9 cellular contexts compared by ENCODE assay signal in the genomic region with DNA sequence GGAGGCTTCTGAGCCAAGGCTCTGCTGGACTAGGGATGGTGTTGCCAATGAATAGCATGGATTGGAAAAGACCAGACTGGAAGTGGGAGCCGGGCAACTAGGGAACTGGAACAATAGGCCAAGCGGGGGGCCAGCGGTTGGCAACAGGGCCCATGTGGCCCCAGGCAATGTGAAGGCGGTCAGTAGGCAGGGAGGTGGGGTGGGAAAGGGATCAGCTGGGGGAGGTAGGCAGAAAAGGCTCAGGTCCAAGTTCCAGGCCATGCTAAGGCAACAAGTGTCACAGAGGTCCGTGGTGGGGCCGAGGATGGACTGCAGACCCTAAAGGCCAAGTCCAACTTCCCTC. TPM values are rescaled to one million over a fixed set of nuclear protein-coding genes. Genes with fewer than 3 reads are reported as not detected.
DNase-seq lines count a peak whose midpoint lies in the region; ATAC-seq and TF ChIP-seq lines count a peak whose summit lies in the region.
"Had no signal": no experiment of that assay in that cellular context is flagged by ENCODE, and none has a peak within 500 bp of the region (broad histone marks: within the 10 kb centered on the region; RNA-seq: fewer than 3 reads in every experiment).

No MANE protein-coding gene starts in this region.

- intact Hi-C loops in adrenal gland (cut with DNase I) = no loop called here
- intact Hi-C loops in spleen (cut with DNase I; ENCODE audit: low total_unique reads) = no loop called here
- intact Hi-C loops in mucosa of descending colon (cut with DNase I, micrococcal nuclease) = no loop called here

- H3K27ac ChIP-seq in adrenal gland = peak overlapping the region; percentile 60 to 89 (median 80)
- peak overlapping the region; percentile 57 to 85 (median 75) for H3K27ac ChIP-seq in spleen

- no peak for TF ChIP-seq POLR2A in adrenal gland (IDR thresholded peaks at IDR 0.05)
- no peak for TF ChIP-seq POLR2A in spleen (IDR thresholded peaks at IDR 0.05)

- H3K27me3 ChIP-seq in adrenal gland = no peaks in the 10 kb centered on the region
- H3K27me3 ChIP-seq in kidney epithelial cell (ENCODE audit: control insufficient read depth, insufficient read depth, low read length) = no peaks in the 10 kb centered on the region
- H3K27me3 ChIP-seq in spleen (replicated peaks in 1 of 7) = no peaks in the 10 kb centered on the region

- H3K36me3 ChIP-seq in adrenal gland (replicated peaks in 1 of 2) (peaks cover 0 to 3% of the 10 kb centered on the region in 2 donors), kidney epithelial cell (ENCODE audit: control insufficient read depth, insufficient read depth, low read length) (peaks cover 5% of the 10 kb centered on the region), spleen (peaks cover 0 to 27% (median 5%) of the 10 kb centered on the region in 6 donors), mucosa of descending colon (ENCODE audit: low read depth) (no peaks in the 10 kb centered on the region)

- ATAC-seq in HG03108 (IDR thresholded peaks at IDR 0.05; ENCODE audit: unreplicated experiment) (no peak), mucosa of descending colon (no peak)

- TF ChIP-seq CTCF in adrenal gland (IDR thresholded peaks at IDR 0.05) = no peak
- no peak for TF ChIP-seq CTCF in kidney epithelial cell (IDR thresholded peaks at IDR 0.05; ENCODE audit: insufficient read depth, low read length, poor library complexity, severe bottlenecking)
- no peak for TF ChIP-seq CTCF in spleen (IDR thresholded peaks at IDR 0.05 in 8 of 11, conservative IDR thresholded peaks at IDR 0.05 in 3 of 11)
- no peak for TF ChIP-seq CTCF in mucosa of descending colon (IDR thresholded peaks at IDR 0.05)

- WGBS in adrenal gland, 4 donors = 61 to 83% (median 74%) methylated on average over 6 of the region's 6 CpGs
- WGBS in spleen, 5 donors = 59 to 75% (median 74%) methylated on average over 6 of the region's 6 CpGs

- H3K9me3 ChIP-seq in adrenal gland (replicated peaks in 1 of 3) = no peaks in the 10 kb centered on the region
- H3K9me3 ChIP-seq in spleen = no peaks in the 10 kb centered on the region
- H3K9me3 ChIP-seq in mucosa of descending colon = no peaks in the 10 kb centered on the region

- H3K4me3 ChIP-seq in adrenal gland (peak overlapping the region in 1 of 4 donors; percentile 11), kidney epithelial cell (ENCODE audit: low read depth, low read length) (peak overlapping the region; percentile 4), spleen (peak overlapping the region in 2 of 8 donors; percentile 3 to 15), mucosa of descending colon (no peak overlapping the region)

- in situ Hi-C loops in G401 (cut with HindIII; ENCODE audit: low sequenced_read_pairs) = no loop called here

- peaks cover 26 to 47% of the 10 kb centered on the region in 2 donors for H3K4me1 ChIP-seq in adrenal gland (replicated peaks in 1 of 2)
- H3K4me1 ChIP-seq in spleen = peaks cover 20 to 74% (median 43%) of the 10 kb centered on the region in 6 donors
- H3K4me1 ChIP-seq in mucosa of descending colon (ENCODE audit: low read depth) = peaks cover 36% of the 10 kb centered on the region

- DNase-seq in HK-2 (ENCODE audit: unreplicated experiment) (peak; percentile 69), adrenal gland (no peak), kidney epithelial cell (ENCODE audit: low read depth) (no peak), spleen (no peak), Kasumi-1 (lab: John Stamatoyannopoulos, UW) (no peak), G401 (ENCODE audit: low spot score) (no peak), mucosa of descending colon (no peak)
- DNase-seq: activated gamma-delta T cell had no signal

RNA-seq across cellular contexts. Expression of gene MLXIP, which starts 14.9 kb away (rescaled TPM):
- total RNA-seq in adrenal gland (10 to 100 TPM; 29.5 to 79.1 (median 42.3) TPM), kidney epithelial cell (34.2 and 35.7 TPM in 2 replicates), spleen (10 to 100 TPM; 56.1 to 97.1 (median 79.7) TPM), mucosa of descending colon (100 to 1,000 TPM; 194 to 230 (median 201) TPM)
- polyA plus RNA-seq in adrenal gland (10 to 100 TPM; 29.1 to 98.1 (median 29.3) TPM), spleen (10 to 100 TPM in 2 of 3 donors, 1 to 10 TPM in 1; 7.8 to 28.3 (median 11.5) TPM)
- 4.3 and 4.6 TPM in 2 replicates for total RNA-seq in G401 (2014; rRNA removed; shearing (Covaris generic))

RNA-seq across cellular contexts. Expression of gene BCL7A, which starts 42.0 kb away (rescaled TPM):
- total RNA-seq in adrenal gland (10 to 100 TPM in 1 of 8 donors, 1 to 10 TPM in 7; 3.9 to 11.5 (median 5.1) TPM), kidney epithelial cell (20.5 and 23.8 TPM in 2 replicates), spleen (10 to 100 TPM in 1 of 7 donors, 1 to 10 TPM in 6; 4.2 to 10.1 (median 8.1) TPM), mucosa of descending colon (10 to 100 TPM in 1 of 3 donors, 1 to 10 TPM in 2; 5.2 to 11.6 (median 5.7) TPM)
- polyA plus RNA-seq in adrenal gland (1 to 10 TPM; 1.6 to 4.6 (median 2.3) TPM), spleen (1 to 10 TPM; 2.5 to 4.8 (median 3.8) TPM)
- 10.6 and 16.1 TPM in 2 replicates for total RNA-seq in G401 (2014; rRNA removed; shearing (Covaris generic))
